ENCODE assay signal across 8 cellular contexts in the genomic region with DNA sequence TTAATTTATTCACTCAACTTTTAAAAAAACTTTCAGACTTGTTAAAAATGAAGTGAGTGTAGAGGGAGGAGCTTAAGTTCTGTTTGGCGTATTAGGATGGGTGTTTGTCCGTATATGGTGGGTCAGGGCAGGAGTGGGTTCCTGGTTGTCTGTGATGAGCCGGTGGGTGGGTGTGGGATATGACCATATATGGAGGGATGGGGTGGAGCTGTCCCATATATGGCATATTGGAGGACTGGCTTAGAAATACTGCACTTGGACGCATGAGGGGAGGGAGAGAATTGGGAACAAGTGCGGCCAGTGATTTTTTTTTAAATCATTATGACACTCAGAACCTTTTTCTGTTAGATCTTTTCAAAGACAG. TPM values are rescaled to one million over a fixed set of nuclear protein-coding genes. Genes with fewer than 3 reads are reported as not detected.
DNase-seq lines count a peak whose midpoint lies in the region; ATAC-seq and TF ChIP-seq lines count a peak whose summit lies in the region.

No MANE protein-coding gene starts in this region.

- TF ChIP-seq CTCF in Calu3 (IDR thresholded peaks at IDR 0.05; ENCODE audit: unreplicated experiment), result no peak
- no peak for TF ChIP-seq CTCF in RWPE2 (IDR thresholded peaks at IDR 0.05; ENCODE audit: poor library complexity, severe bottlenecking)
- TF ChIP-seq CTCF in nephron progenitor cell (IDR thresholded peaks at IDR 0.05), result no peak

- H3K27ac Mint-ChIP-seq in Calu3 (ENCODE audit: unreplicated experiment) (peak overlapping the region; percentile 78), nephron progenitor cell (peak overlapping the region; percentile 99)
- peak overlapping the region; percentile 96 to 98 for H3K27ac Mint-ChIP-seq in stimulated activated naive CD8-positive, alpha-beta T cell treated with anti-CD3 and anti-CD28 coated beads, Interleukin-15, amount 100 ng/mL, for 72 hours

- peak overlapping the region; percentile 73 for H3K4me3 ChIP-seq in RWPE2 (ENCODE audit: severe bottlenecking)

- H3K36me3 Mint-ChIP-seq in Calu3 (ENCODE audit: insufficient read depth, unreplicated experiment) (peaks cover 33% of the 10 kb centered on the region), nephron progenitor cell (ENCODE audit: low read depth) (peaks cover 72% of the 10 kb centered on the region)

- H3K27me3 Mint-ChIP-seq in Calu3 (ENCODE audit: unreplicated experiment) (no peaks in the 10 kb centered on the region), nephron progenitor cell (ENCODE audit: low read depth, poor library complexity) (peaks cover 8% of the 10 kb centered on the region)
- H3K27me3 Mint-ChIP-seq in stimulated activated naive CD8-positive, alpha-beta T cell treated with anti-CD3 and anti-CD28 coated beads, Interleukin-15, amount 100 ng/mL, for 72 hours, result no peaks in the 10 kb centered on the region

- no peaks in the 10 kb centered on the region for H3K27me3 ChIP-seq in RWPE2 (ENCODE audit: insufficient read depth, poor library complexity, severe bottlenecking)

- intact Hi-C loops in Calu3 (cut with micrococcal nuclease; ENCODE audit: unreplicated experiment), result loop anchor here (5.0 to 10.0 kb wide), 2 partner anchors 45 to 262 kb away; no protein-coding TSS in a partner anchor

- H3K4me1 ChIP-seq in RWPE2 (ENCODE audit: insufficient read depth, poor library complexity, severe bottlenecking), result peaks cover 14% of the 10 kb centered on the region

- no TSS peak for BruUV-seq in Calu3 (replicated peaks; lab: Mats Ljungman, UMichigan)

- peaks cover 13% of the 10 kb centered on the region for H3K9me3 ChIP-seq in RWPE2 (ENCODE audit: severe bottlenecking)

- ATAC-seq in GM21423 (IDR thresholded peaks at IDR 0.05; ENCODE audit: unreplicated experiment), result peak; percentile 59
- peak; percentile 93 for ATAC-seq in RWPE2 (ENCODE audit: low read depth)
- peak; percentile 73 for ATAC-seq in stimulated activated naive CD8-positive, alpha-beta T cell treated with anti-CD3 and anti-CD28 coated beads, Interleukin-15, amount 100 ng/mL, for 72 hours

- H3K36me3 ChIP-seq in RWPE2 (ENCODE audit: low read depth), result peaks cover 35% of the 10 kb centered on the region

- H3K27ac ChIP-seq in RWPE2 (ENCODE audit: poor library complexity, severe bottlenecking), result peak overlapping the region; percentile 82

- CTCF ChIA-PET in Calu3 (lab: Charles Lee), result interaction anchor here (0.9 to 1.6 kb wide), 2 partner anchors 34 to 262 kb away, joined by 3 read pairs; no protein-coding TSS in a partner anchor

- peaks cover 4% of the 10 kb centered on the region for H3K9me3 Mint-ChIP-seq in Calu3 (ENCODE audit: low read depth, unreplicated experiment)
- peaks cover 33% of the 10 kb centered on the region for H3K9me3 Mint-ChIP-seq in nephron progenitor cell
- peaks cover 12 to 16% of the 10 kb centered on the region in 2 donors for H3K9me3 Mint-ChIP-seq in stimulated activated naive CD8-positive, alpha-beta T cell treated with anti-CD3 and anti-CD28 coated beads, Interleukin-15, amount 100 ng/mL, for 72 hours

- peak overlapping the region; percentile 79 for H3K4me3 Mint-ChIP-seq in Calu3 (ENCODE audit: low read depth, unreplicated experiment)
- H3K4me3 Mint-ChIP-seq in nephron progenitor cell, result peak overlapping the region; percentile 95
- H3K4me3 Mint-ChIP-seq in stimulated activated naive CD8-positive, alpha-beta T cell treated with anti-CD3 and anti-CD28 coated beads, Interleukin-15, amount 100 ng/mL, for 72 hours, result peak overlapping the region; percentile 95 to 96

- DNase-seq in Calu3, result peak; percentile 86
- peak in 72 of 76 experiments; percentile 5 to 87 (median 62) for DNase-seq in HUDEP-2 (lab: John Stamatoyannopoulos, UW; ENCODE audit: unreplicated experiment in 76 of 76)
- DNase-seq in RWPE2 (ENCODE audit: low spot score), result peak; percentile 89
- DNase-seq in activated effector memory CD4-positive, alpha-beta T cell treated with Interleukin-2 at 50 U/mL for 16 hours, result peak; percentile 55
- peak; percentile 82 for DNase-seq in fibroblast of the conjunctiva (ENCODE audit: low read depth)
- peak; percentile 62 for DNase-seq in nephron progenitor cell
- peak; percentile 73 to 81 for DNase-seq in stimulated activated naive CD8-positive, alpha-beta T cell treated with anti-CD3 and anti-CD28 coated beads, Interleukin-15, amount 100 ng/mL, for 72 hours

- H3K4me1 Mint-ChIP-seq in Calu3 (ENCODE audit: low read depth, unreplicated experiment), result peaks cover 26% of the 10 kb centered on the region
- peaks cover 40% of the 10 kb centered on the region for H3K4me1 Mint-ChIP-seq in nephron progenitor cell
- H3K4me1 Mint-ChIP-seq in stimulated activated naive CD8-positive, alpha-beta T cell treated with anti-CD3 and anti-CD28 coated beads, Interleukin-15, amount 100 ng/mL, for 72 hours, result peaks cover 58% of the 10 kb centered on the region

RNA-seq across cellular contexts. Expression of a gene that starts 1.5 kb away (rescaled TPM):
- 35.5 and 37.8 TPM in 2 replicates for total RNA-seq in Calu3 (2022)

Comparison
In these comparisons a context has a peak if more than half of its experiments do, and no peak if none do; other contexts are left out.
1. Peak in every context shown above with its lines: DNase-seq, ATAC-seq, H3K4me3 ChIP-seq and H3K27ac ChIP-seq.